31 cellular contexts compared by ENCODE assay signal in the genomic region with DNA sequence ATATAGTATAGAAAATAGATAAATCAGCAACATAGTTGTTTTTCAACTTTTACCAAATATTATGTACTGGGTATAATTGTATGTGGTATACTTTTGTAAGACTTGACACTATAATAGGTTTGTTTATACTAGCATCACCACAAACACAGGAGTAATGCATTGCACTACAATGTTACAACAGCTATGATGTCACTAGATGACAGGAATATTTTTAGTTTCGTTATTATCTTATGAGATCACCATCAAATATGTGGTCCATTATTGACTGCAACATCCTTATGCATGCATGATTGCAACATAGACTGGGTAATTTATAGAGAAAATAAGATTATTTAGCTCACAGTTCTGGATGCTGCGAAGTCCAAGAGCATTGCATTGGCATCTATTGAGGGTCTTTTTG.
"Had no signal": no experiment of that assay in that cellular context is flagged by ENCODE, and none has a peak within 500 bp of the region (broad histone marks: within the 10 kb centered on the region; RNA-seq: fewer than 3 reads in every experiment).

No MANE protein-coding gene starts in this region.

- H3K4me3 ChIP-seq: body of pancreas, gastrocnemius medialis, heart right ventricle, hepatocyte had no signal

- H2AFZ ChIP-seq: hepatocyte had no signal

- H3K79me2 ChIP-seq: hepatocyte had no signal

- H3K27ac Mint-ChIP-seq: activated CD4-positive, alpha-beta memory T cell treated with anti-CD3 and anti-CD28 coated beads, Interleukin-2, amount 10 ng/mL, durations not matched to agents 7 days and 5 days; activated CD4-positive, alpha-beta T cell treated with anti-CD3 and anti-CD28 coated beads, Interleukin-2, amount 10 ng/mL, durations not matched to agents 7 days and 5 days; activated naive CD8-positive, alpha-beta T cell; activated T-cell treated with anti-CD3 and anti-CD28 coated beads, Interleukin-2, amount 50 U/mL, for 24 hours; activated T-cell treated with anti-CD3 and anti-CD28 coated beads, Interleukin-2, amount 50 U/mL, for 72 hours; effector memory CD8-positive, alpha-beta T cell; WTC11 had no signal

- H3K4me1 ChIP-seq: body of pancreas, foreskin keratinocyte, gastrocnemius medialis, heart right ventricle had no signal

- H3K27me3 Mint-ChIP-seq: activated CD4-positive, alpha-beta memory T cell treated with anti-CD3 and anti-CD28 coated beads, Interleukin-2, amount 10 ng/mL, durations not matched to agents 7 days and 5 days; activated CD4-positive, alpha-beta T cell treated with anti-CD3 and anti-CD28 coated beads, Interleukin-2, amount 10 ng/mL, durations not matched to agents 7 days and 5 days; activated naive CD8-positive, alpha-beta T cell; activated T-cell treated with anti-CD3 and anti-CD28 coated beads, Interleukin-2, amount 50 U/mL, for 24 hours; effector memory CD8-positive, alpha-beta T cell had no signal

- H3K4me3 Mint-ChIP-seq: activated CD4-positive, alpha-beta memory T cell treated with anti-CD3 and anti-CD28 coated beads, Interleukin-2, amount 10 ng/mL, durations not matched to agents 7 days and 5 days; activated CD4-positive, alpha-beta T cell treated with anti-CD3 and anti-CD28 coated beads, Interleukin-2, amount 10 ng/mL, durations not matched to agents 7 days and 5 days; activated naive CD8-positive, alpha-beta T cell; activated T-cell treated with anti-CD3 and anti-CD28 coated beads, Interleukin-2, amount 50 U/mL, for 24 hours; activated T-cell treated with anti-CD3 and anti-CD28 coated beads, Interleukin-2, amount 50 U/mL, for 72 hours; effector memory CD8-positive, alpha-beta T cell; WTC11 had no signal

- FAIRE-seq: colon, endothelial cell of umbilical vein had no signal

- ATAC-seq: activated T-cell treated with anti-CD3 and anti-CD28 coated beads, Interleukin-2, amount 50 U/mL, for 72 hours; body of pancreas; effector memory CD8-positive, alpha-beta T cell; foreskin keratinocyte; gastrocnemius medialis; heart right ventricle; WTC11 had no signal

- H3K36me3 Mint-ChIP-seq: activated naive CD8-positive, alpha-beta T cell had no signal

- H3K36me3 ChIP-seq: gastrocnemius medialis, heart right ventricle had no signal

- H3K9me3 ChIP-seq: body of pancreas, gastrocnemius medialis had no signal

- H3K4me1 Mint-ChIP-seq: activated CD4-positive, alpha-beta memory T cell treated with anti-CD3 and anti-CD28 coated beads, Interleukin-2, amount 10 ng/mL, durations not matched to agents 7 days and 5 days; activated CD4-positive, alpha-beta T cell treated with anti-CD3 and anti-CD28 coated beads, Interleukin-2, amount 10 ng/mL, durations not matched to agents 7 days and 5 days; WTC11 had no signal

- H3K4me2 ChIP-seq: hepatocyte had no signal

- DNase-seq: activated CD4-positive, alpha-beta memory T cell treated with anti-CD3 and anti-CD28 coated beads, Interleukin-2, amount 10 ng/mL, durations not matched to agents 7 days and 5 days; activated CD4-positive, alpha-beta T cell treated with anti-CD3 and anti-CD28 coated beads for 1 hour; activated CD4-positive, alpha-beta T cell treated with anti-CD3 and anti-CD28 coated beads for 4 hours; activated CD4-positive, alpha-beta T cell treated with anti-CD3 and anti-CD28 coated beads, Interleukin-2, amount 10 ng/mL, durations not matched to agents 7 days and 5 days; activated CD4-positive, alpha-beta T cell treated with anti-CD3 and anti-CD28 coated beads, Interleukin-2, amount 50 U/mL, for 4 hours; activated CD8-positive, alpha-beta memory T cell treated with anti-CD3 and anti-CD28 coated beads, Interleukin-2, amount 50 U/mL, for 48 hours; activated gamma-delta T cell; activated naive CD4-positive, alpha-beta T cell; activated naive CD4-positive, alpha-beta T cell treated with anti-CD3 and anti-CD28 coated beads, Interleukin-2, amount 50 U/mL, for 16 hours; activated T-cell treated with anti-CD3 and anti-CD28 coated beads for 4 hours; activated T-cell treated with anti-CD3 and anti-CD28 coated beads, Interleukin-2, amount 50 U/mL, for 24 hours; activated T-cell treated with anti-CD3 and anti-CD28 coated beads, Interleukin-2, amount 50 U/mL, for 72 hours; amygdala; aorta; body of pancreas; caudate nucleus; cortex of kidney; dermis blood vessel endothelial cell; effector CD4-positive, alpha-beta T cell; effector memory CD8-positive, alpha-beta T cell; foreskin keratinocyte; gastrocnemius medialis; heart right ventricle; T-helper 2 cell had no signal

- H3K27ac ChIP-seq: body of pancreas, epithelial cell of prostate, foreskin keratinocyte, gastrocnemius medialis, heart right ventricle, hepatocyte, VCaP had no signal

- H3K27me3 ChIP-seq: body of pancreas, foreskin keratinocyte, gastrocnemius medialis, heart right ventricle, hepatocyte had no signal
